1 cellular context compared by ENCODE assay signal in genomic region chr19:58319241-58319640, GRCh38.
TF ChIP-seq lines count a peak whose summit lies in the region.

No MANE protein-coding gene starts in this region.

TF ChIP-seq in H1, 55 proteins besides CTCF, POLR2A, EP300 and RAD21:
- TF ChIP-seq GTF2F1 (IDR thresholded peaks at IDR 0.05; ENCODE audit: borderline replicate concordance, low read depth, low read length) (no peak), HDAC2 (IDR thresholded peaks at IDR 0.05; ENCODE audit: borderline replicate concordance in 1 of 2, low read depth in 2 of 2, low read length in 2 of 2) (no peak), CHD7 (IDR thresholded peaks at IDR 0.05; ENCODE audit: insufficient replicate concordance, low read length) (no peak), CREB1 (IDR thresholded peaks at IDR 0.05) (no peak), ATF3 (IDR thresholded peaks at IDR 0.05; ENCODE audit: insufficient read depth, low read depth, low read length) (no peak), BRCA1 (IDR thresholded peaks at IDR 0.05; ENCODE audit: low read depth, low read length) (no peak), TCF12 (IDR thresholded peaks at IDR 0.05; ENCODE audit: low read depth, low read length) (no peak), ASH2L (IDR thresholded peaks at IDR 0.05; ENCODE audit: low read length) (no peak)
